ENCODE assay signal across 8 cellular contexts in genomic region chr5:91928751-91929521, GRCh38.
DNase-seq lines count a peak whose midpoint lies in the region; ATAC-seq, FAIRE-seq and TF ChIP-seq lines count a peak whose summit lies in the region.
"Had no signal": no experiment of that assay in that cellular context is flagged by ENCODE, and none has a peak within 500 bp of the region (broad histone marks: within the 10 kb centered on the region; RNA-seq: fewer than 3 reads in every experiment).

No MANE protein-coding gene starts in this region.

- in situ Hi-C loops in gastrocnemius medialis (cut with MboI; ENCODE audit: low sequenced_read_pairs in 4 of 4) = no loop called here

- H3K9me3 ChIP-seq in kidney (ENCODE audit: control insufficient read depth in 1 of 2, low read length in 2 of 2) = no peaks in the 10 kb centered on the region
- no peaks in the 10 kb centered on the region for H3K9me3 ChIP-seq in gastrocnemius medialis

- peaks cover 0 to 4% of the 10 kb centered on the region in 2 donors for H3K4me1 ChIP-seq in kidney (ENCODE audit: control insufficient read depth in 1 of 2, insufficient read depth in 1 of 2, low read depth in 1 of 2, low read length in 2 of 2)
- no peaks in the 10 kb centered on the region for H3K4me1 ChIP-seq in gastrocnemius medialis

- peak; percentile 97 for FAIRE-seq in kidney (lab: Jason Lieb, UNC)

- H3K27ac ChIP-seq in kidney (ENCODE audit: low read depth in 2 of 2, low read length in 2 of 2) = no peak overlapping the region
- H3K27ac ChIP-seq in gastrocnemius medialis = no peak overlapping the region

- no peak for TF ChIP-seq POLR2A in gastrocnemius medialis (IDR thresholded peaks at IDR 0.05)

- TF ChIP-seq CTCF in GM12873 (IDR thresholded peaks at IDR 0.05; ENCODE audit: insufficient read depth, low read depth, low read length, missing control alignments) (peak; percentile 35), kidney (IDR thresholded peaks at IDR 0.05; ENCODE audit: borderline replicate concordance, extremely low read depth, insufficient read depth) (peak; percentile 28), gastrocnemius medialis (IDR thresholded peaks at IDR 0.05 in 4 of 5, conservative IDR thresholded peaks at IDR 0.05 in 1 of 5) (peak in 1 of 5 experiments; percentile 15)

- H3K36me3 ChIP-seq in kidney (ENCODE audit: control insufficient read depth in 1 of 2, insufficient read depth in 2 of 2, low read length in 2 of 2) (no peaks in the 10 kb centered on the region), gastrocnemius medialis (no peaks in the 10 kb centered on the region)

- H3K27me3 ChIP-seq in gastrocnemius medialis = no peaks in the 10 kb centered on the region

- no peak overlapping the region for H3K9ac ChIP-seq in kidney (ENCODE audit: low read length in 2 of 2)

- no peak for ATAC-seq in gastrocnemius medialis
- no peak for ATAC-seq in GM21515 (IDR thresholded peaks at IDR 0.05; ENCODE audit: unreplicated experiment)
- ATAC-seq: naive thymus-derived CD4-positive, alpha-beta T cell had no signal

- DNase-seq in HT1080 (ENCODE audit: low read depth) (peak; percentile 38), SKM-1 (lab: John Stamatoyannopoulos, UW; ENCODE audit: unreplicated experiment) (peak; percentile 22), kidney (no peak), gastrocnemius medialis (no peak)
- no peak for DNase-seq in activated CD4-positive, CD25-positive, alpha-beta regulatory T cell (lab: John Stamatoyannopoulos, UW)

- H3K4me3 ChIP-seq in kidney (ENCODE audit: low read length in 2 of 2) = no peak overlapping the region
- no peak overlapping the region for H3K4me3 ChIP-seq in gastrocnemius medialis

- intact Hi-C loops in kidney (cut with DNase I) (no loop called here), gastrocnemius medialis (cut with DNase I; ENCODE audit: low total_unique reads) (no loop called here)

Comparison
In these comparisons a context has a peak if more than half of its experiments do, and no peak if none do; other contexts are left out.
1. DNase-seq: peak in HT1080 (single experiment) and SKM-1 (single experiment); none in kidney (single experiment), gastrocnemius medialis (0 of 2) and activated CD4-positive, CD25-positive, alpha-beta regulatory T cell (0 of 4).